In genomic region chr7:11604505-11604904, GRCh38 we compare ENCODE assay signal across 23 cellular contexts.
"Had no signal": no experiment of that assay in that cellular context is flagged by ENCODE, and none has a peak within 500 bp of the region (broad histone marks: within the 10 kb centered on the region; RNA-seq: fewer than 3 reads in every experiment).

No MANE protein-coding gene starts in this region.

- H3K36me3 ChIP-seq: breast epithelium, gastroesophageal sphincter, heart right ventricle, prostate gland, tibial nerve had no signal

- FAIRE-seq: urothelium cell line had no signal

- H3K27me3 ChIP-seq: breast epithelium, gastroesophageal sphincter, heart right ventricle, tibial nerve had no signal

- H3K27me3 Mint-ChIP-seq: activated CD4-positive, alpha-beta T cell treated with anti-CD3 and anti-CD28 coated beads, Interleukin-2, amount 10 ng/mL, durations not matched to agents 7 days and 5 days; activated T-cell treated with anti-CD3 and anti-CD28 coated beads, Interleukin-2, amount 50 U/mL, for 24 hours; dendritic cell treated with granulocyte-macrophage colony-stimulating factor and Interleukin-4, amounts not matched to agents 40 ng/mL and 50 ng/mL, for 4 days had no signal

- H3K4me3 ChIP-seq: breast epithelium, gastroesophageal sphincter, heart right ventricle, prostate gland, skin epidermis, tibial nerve had no signal

- H3K4me3 Mint-ChIP-seq: activated CD4-positive, alpha-beta T cell treated with anti-CD3 and anti-CD28 coated beads, Interleukin-2, amount 10 ng/mL, durations not matched to agents 7 days and 5 days; activated CD8-positive, alpha-beta T cell treated with anti-CD3 and anti-CD28 coated beads, Interleukin-2, amount 10 ng/mL, durations not matched to agents 7 days and 5 days; activated naive CD4-positive, alpha-beta T cell treated with anti-CD3 and anti-CD28 coated beads for 36 hours; activated T-cell treated with anti-CD3 and anti-CD28 coated beads, Interleukin-2, amount 50 U/mL, for 24 hours; dendritic cell treated with granulocyte-macrophage colony-stimulating factor and Interleukin-4, amounts not matched to agents 40 ng/mL and 50 ng/mL, for 4 days; naive thymus-derived CD8-positive, alpha-beta T cell had no signal

- H3K9me3 ChIP-seq: breast epithelium, gastroesophageal sphincter, heart right ventricle, prostate gland, tibial nerve had no signal

- H3K27ac ChIP-seq: epithelial cell of prostate, prostate gland had no signal

- H3K36me3 Mint-ChIP-seq: naive thymus-derived CD8-positive, alpha-beta T cell had no signal

- H3K4me1 Mint-ChIP-seq: activated CD4-positive, alpha-beta T cell treated with anti-CD3 and anti-CD28 coated beads, Interleukin-2, amount 10 ng/mL, durations not matched to agents 7 days and 5 days; naive thymus-derived CD8-positive, alpha-beta T cell had no signal

- H3K27ac Mint-ChIP-seq: activated CD4-positive, alpha-beta T cell treated with anti-CD3 and anti-CD28 coated beads, Interleukin-2, amount 10 ng/mL, durations not matched to agents 7 days and 5 days; activated CD8-positive, alpha-beta T cell treated with anti-CD3 and anti-CD28 coated beads, Interleukin-2, amount 10 ng/mL, durations not matched to agents 7 days and 5 days; activated naive CD4-positive, alpha-beta T cell treated with anti-CD3 and anti-CD28 coated beads for 36 hours; activated T-cell treated with anti-CD3 and anti-CD28 coated beads, Interleukin-2, amount 50 U/mL, for 24 hours; activated T-helper 2 cell treated with anti-CD3 and anti-CD28 coated beads, Interferon-gamma antibody, Interleukin-2, Interleukin-4, amounts not matched to agents 10 μg/mL and 5 μg/mL and 100 μg/mL, durations not matched to agents 14 hours and 24 hours and 36 hours; dendritic cell treated with granulocyte-macrophage colony-stimulating factor and Interleukin-4, amounts not matched to agents 40 ng/mL and 50 ng/mL, for 4 days; naive thymus-derived CD8-positive, alpha-beta T cell had no signal

- ATAC-seq: activated CD8-positive, alpha-beta T cell treated with anti-CD3 and anti-CD28 coated beads, Interleukin-2, amount 10 ng/mL, durations not matched to agents 7 days and 5 days; gastroesophageal sphincter; heart right ventricle; left ventricle myocardium superior; naive thymus-derived CD8-positive, alpha-beta T cell; right cardiac atrium; stimulated activated naive CD8-positive, alpha-beta T cell treated with anti-CD3 and anti-CD28 coated beads, Interleukin-15, Interleukin-2, amounts not matched to agents 100 U/mL and 50 U/mL, for 24 hours had no signal

- H3K4me1 ChIP-seq: breast epithelium, prostate gland had no signal

- DNase-seq: activated CD4-positive, alpha-beta T cell treated with anti-CD3 and anti-CD28 coated beads, Interleukin-2, amount 10 ng/mL, durations not matched to agents 7 days and 5 days; activated CD4-positive, CD25-positive, alpha-beta regulatory T cell; activated CD8-positive, alpha-beta T cell treated with anti-CD3 and anti-CD28 coated beads, Interleukin-2, amount 10 ng/mL, durations not matched to agents 7 days and 5 days; activated naive CD4-positive, alpha-beta T cell treated with anti-CD3 and anti-CD28 coated beads for 36 hours; activated T-cell treated with anti-CD3 and anti-CD28 coated beads, Interleukin-2, amount 50 U/mL, for 24 hours; aorta; cerebellar nuclear complex; effector memory CD4-positive, alpha-beta T cell; heart right ventricle; left ventricle myocardium superior; naive thymus-derived CD8-positive, alpha-beta T cell; right cardiac atrium; stimulated activated naive CD8-positive, alpha-beta T cell treated with anti-CD3 and anti-CD28 coated beads, Interleukin-15, Interleukin-2, amounts not matched to agents 100 U/mL and 50 U/mL, for 24 hours; T1000 had no signal
